ENCODE assay signal across 13 cellular contexts in genomic region chr4:80069108-80069836, GRCh38. TPM values are rescaled to one million over a fixed set of nuclear protein-coding genes. Genes with fewer than 3 reads are reported as not detected.
DNase-seq lines count a peak whose midpoint lies in the region; ATAC-seq lines count a peak whose summit lies in the region.
"Had no signal": no experiment of that assay in that cellular context is flagged by ENCODE, and none has a peak within 500 bp of the region (broad histone marks: within the 10 kb centered on the region; RNA-seq: fewer than 3 reads in every experiment).

No MANE protein-coding gene starts in this region.

- no peak for ATAC-seq in stimulated activated naive CD8-positive, alpha-beta T cell treated with anti-CD3 and anti-CD28 coated beads, Interleukin-15, amount 100 ng/mL, for 72 hours
- ATAC-seq in GM19351 (IDR thresholded peaks at IDR 0.05; ENCODE audit: unreplicated experiment) = no peak
- ATAC-seq: stimulated activated naive B cell treated with anti-CD40 and anti-IgM and Interleukin-4, amounts not matched to agents 10 μg/mL and 1 μg/mL and 100 μg/mL, for 72 hours had no signal

- H3K4me1 Mint-ChIP-seq in stimulated activated naive CD8-positive, alpha-beta T cell treated with anti-CD3 and anti-CD28 coated beads, Interleukin-15, Interleukin-2, amounts not matched to agents 100 ng/mL and 50 ng/mL, for 24 hours (ENCODE audit: low read depth) = peaks cover 51% of the 10 kb centered on the region
- peaks cover 39% of the 10 kb centered on the region for H3K4me1 Mint-ChIP-seq in stimulated activated naive CD8-positive, alpha-beta T cell treated with anti-CD3 and anti-CD28 coated beads, Interleukin-15, amount 100 ng/mL, for 72 hours
- H3K4me1 Mint-ChIP-seq in activated T-helper 2 cell treated with anti-CD3 and anti-CD28 coated beads, Interferon-gamma antibody, Interleukin-2, Interleukin-4, amounts not matched to agents 10 μg/mL and 5 μg/mL and 100 μg/mL, durations not matched to agents 14 hours and 24 hours and 36 hours (ENCODE audit: low read depth) = peaks cover 57% of the 10 kb centered on the region

- DNase-seq in stimulated activated naive CD8-positive, alpha-beta T cell treated with anti-CD3 and anti-CD28 coated beads, Interleukin-15, amount 100 ng/mL, for 72 hours = no peak
- DNase-seq in activated T-helper 2 cell treated with anti-CD3 and anti-CD28 coated beads, Interferon-gamma antibody, Interleukin-2, Interleukin-4, amounts not matched to agents 10 μg/mL and 5 μg/mL and 100 μg/mL, durations not matched to agents 14 hours and 24 hours and 36 hours (ENCODE audit: low spot score) = no peak
- no peak for DNase-seq in NCI-H526 treated with DMSO at 0.1 percent for 48 hours (lab: John Stamatoyannopoulos, UW)
- no peak for DNase-seq in caudate nucleus (lab: John Stamatoyannopoulos, UW)
- no peak for DNase-seq in NCI-H1436 treated with DMSO at 0.1 percent for 48 hours (lab: John Stamatoyannopoulos, UW)
- DNase-seq: activated naive CD4-positive, alpha-beta T cell treated with anti-CD3 and anti-CD28 coated beads, Interleukin-2, amount 50 U/mL, for 16 hours; NCI-H2171; SHP77; stimulated activated CD4-positive, alpha-beta T cell treated with anti-CD3 and anti-CD28 coated beads, Interleukin-15, amount 100 ng/mL, for 24 hours; stimulated activated naive B cell treated with anti-CD40 and anti-IgM and Interleukin-4, amounts not matched to agents 10 μg/mL and 1 μg/mL and 100 μg/mL, for 72 hours had no signal

- peaks cover 14% of the 10 kb centered on the region for H3K4me1 ChIP-seq in mesodermal cell (ENCODE audit: control insufficient read depth, insufficient read depth, low read length, poor library complexity, severe bottlenecking)

- H3K36me3 ChIP-seq in mesodermal cell (ENCODE audit: control insufficient read depth, insufficient read depth, low read length) = peaks cover 52% of the 10 kb centered on the region

- no peaks in the 10 kb centered on the region for H3K9me3 Mint-ChIP-seq in stimulated activated naive CD8-positive, alpha-beta T cell treated with anti-CD3 and anti-CD28 coated beads, Interleukin-15, Interleukin-2, amounts not matched to agents 100 ng/mL and 50 ng/mL, for 24 hours
- no peaks in the 10 kb centered on the region for H3K9me3 Mint-ChIP-seq in stimulated activated naive CD8-positive, alpha-beta T cell treated with anti-CD3 and anti-CD28 coated beads, Interleukin-15, amount 100 ng/mL, for 72 hours
- no peaks in the 10 kb centered on the region for H3K9me3 Mint-ChIP-seq in activated T-helper 2 cell treated with anti-CD3 and anti-CD28 coated beads, Interferon-gamma antibody, Interleukin-2, Interleukin-4, amounts not matched to agents 10 μg/mL and 5 μg/mL and 100 μg/mL, durations not matched to agents 14 hours and 24 hours and 36 hours
- H3K9me3 Mint-ChIP-seq: stimulated activated naive B cell treated with anti-CD40 and anti-IgM and Interleukin-4, amounts not matched to agents 10 μg/mL and 1 μg/mL and 100 μg/mL, for 72 hours had no signal

- intact Hi-C loops in activated T-helper 2 cell treated with anti-CD3 and anti-CD28 coated beads, Interferon-gamma antibody, Interleukin-2, Interleukin-4, amounts not matched to agents 10 μg/mL and 5 μg/mL and 100 μg/mL, durations not matched to agents 14 hours and 24 hours and 36 hours (cut with micrococcal nuclease) = no loop called here

- 97% methylated on average over 3 of the region's 5 CpGs; no CpG with 5 or more reads in 1 of the 2 experiments for WGBS in mesodermal cell (ENCODE audit: insufficient coverage in 2 of 2), 2 experiments

- no peaks in the 10 kb centered on the region for H3K9me3 ChIP-seq in mesodermal cell (ENCODE audit: control insufficient read depth, low read length)

- no peaks in the 10 kb centered on the region for H3K27me3 Mint-ChIP-seq in stimulated activated naive CD8-positive, alpha-beta T cell treated with anti-CD3 and anti-CD28 coated beads, Interleukin-15, Interleukin-2, amounts not matched to agents 100 ng/mL and 50 ng/mL, for 24 hours
- peaks cover 9% of the 10 kb centered on the region for H3K27me3 Mint-ChIP-seq in stimulated activated naive CD8-positive, alpha-beta T cell treated with anti-CD3 and anti-CD28 coated beads, Interleukin-15, amount 100 ng/mL, for 72 hours
- peaks cover 2% of the 10 kb centered on the region for H3K27me3 Mint-ChIP-seq in activated T-helper 2 cell treated with anti-CD3 and anti-CD28 coated beads, Interferon-gamma antibody, Interleukin-2, Interleukin-4, amounts not matched to agents 10 μg/mL and 5 μg/mL and 100 μg/mL, durations not matched to agents 14 hours and 24 hours and 36 hours (ENCODE audit: low read depth)
- H3K27me3 Mint-ChIP-seq: stimulated activated naive B cell treated with anti-CD40 and anti-IgM and Interleukin-4, amounts not matched to agents 10 μg/mL and 1 μg/mL and 100 μg/mL, for 72 hours had no signal

- H3K4me3 ChIP-seq in mesodermal cell (ENCODE audit: extremely low read depth, insufficient read depth, low read length, poor library complexity, severe bottlenecking) = peak overlapping the region; percentile 87

- H3K4me3 Mint-ChIP-seq in stimulated activated naive CD8-positive, alpha-beta T cell treated with anti-CD3 and anti-CD28 coated beads, Interleukin-15, Interleukin-2, amounts not matched to agents 100 ng/mL and 50 ng/mL, for 24 hours = peak overlapping the region; percentile 49
- no peak overlapping the region for H3K4me3 Mint-ChIP-seq in stimulated activated naive CD8-positive, alpha-beta T cell treated with anti-CD3 and anti-CD28 coated beads, Interleukin-15, amount 100 ng/mL, for 72 hours
- H3K4me3 Mint-ChIP-seq in activated T-helper 2 cell treated with anti-CD3 and anti-CD28 coated beads, Interferon-gamma antibody, Interleukin-2, Interleukin-4, amounts not matched to agents 10 μg/mL and 5 μg/mL and 100 μg/mL, durations not matched to agents 14 hours and 24 hours and 36 hours (ENCODE audit: low read depth) = no peak overlapping the region
- H3K4me3 Mint-ChIP-seq: stimulated activated naive B cell treated with anti-CD40 and anti-IgM and Interleukin-4, amounts not matched to agents 10 μg/mL and 1 μg/mL and 100 μg/mL, for 72 hours had no signal

- peaks cover 45% of the 10 kb centered on the region for H3K36me3 Mint-ChIP-seq in stimulated activated naive CD8-positive, alpha-beta T cell treated with anti-CD3 and anti-CD28 coated beads, Interleukin-15, Interleukin-2, amounts not matched to agents 100 ng/mL and 50 ng/mL, for 24 hours (ENCODE audit: low read depth)
- peaks cover 54% of the 10 kb centered on the region for H3K36me3 Mint-ChIP-seq in activated T-helper 2 cell treated with anti-CD3 and anti-CD28 coated beads, Interferon-gamma antibody, Interleukin-2, Interleukin-4, amounts not matched to agents 10 μg/mL and 5 μg/mL and 100 μg/mL, durations not matched to agents 14 hours and 24 hours and 36 hours (ENCODE audit: low read depth)

- H3K27ac ChIP-seq in mesodermal cell (ENCODE audit: low read depth, low read length, severe bottlenecking) (no peak overlapping the region), caudate nucleus (ENCODE audit: low read depth, low read length) (no peak overlapping the region)

- H3K27ac Mint-ChIP-seq in stimulated activated naive CD8-positive, alpha-beta T cell treated with anti-CD3 and anti-CD28 coated beads, Interleukin-15, Interleukin-2, amounts not matched to agents 100 ng/mL and 50 ng/mL, for 24 hours = peak overlapping the region; percentile 29
- H3K27ac Mint-ChIP-seq in stimulated activated naive CD8-positive, alpha-beta T cell treated with anti-CD3 and anti-CD28 coated beads, Interleukin-15, amount 100 ng/mL, for 72 hours = no peak overlapping the region
- peak overlapping the region; percentile 46 for H3K27ac Mint-ChIP-seq in activated T-helper 2 cell treated with anti-CD3 and anti-CD28 coated beads, Interferon-gamma antibody, Interleukin-2, Interleukin-4, amounts not matched to agents 10 μg/mL and 5 μg/mL and 100 μg/mL, durations not matched to agents 14 hours and 24 hours and 36 hours
- H3K27ac Mint-ChIP-seq: stimulated activated naive B cell treated with anti-CD40 and anti-IgM and Interleukin-4, amounts not matched to agents 10 μg/mL and 1 μg/mL and 100 μg/mL, for 72 hours had no signal

RNA-seq across cellular contexts. Expression of gene ANTXR2, which starts 3.8 kb away (rescaled TPM):
- 3.2 and 3.6 TPM in 2 replicates for total RNA-seq in activated T-helper 2 cell treated with anti-CD3 and anti-CD28 coated beads, Interferon-gamma antibody, Interleukin-2, Interleukin-4, amounts not matched to agents 10 μg/mL and 5 μg/mL and 100 μg/mL, durations not matched to agents 14 hours and 24 hours and 36 hours
- 149 TPM for polyA plus RNA-seq in mesodermal cell (2013, experiment 1 of 2)
- 161 TPM for polyA plus RNA-seq in mesodermal cell (2013, experiment 2 of 2)

Comparison
In these comparisons a context has a peak if more than half of its experiments do, and no peak if none do; other contexts are left out.
1. H3K27ac Mint-ChIP-seq: peak in stimulated activated naive CD8-positive, alpha-beta T cell treated with anti-CD3 and anti-CD28 coated beads, Interleukin-15, Interleukin-2, amounts not matched to agents 100 ng/mL and 50 ng/mL, for 24 hours (single experiment) and activated T-helper 2 cell treated with anti-CD3 and anti-CD28 coated beads, Interferon-gamma antibody, Interleukin-2, Interleukin-4, amounts not matched to agents 10 μg/mL and 5 μg/mL and 100 μg/mL, durations not matched to agents 14 hours and 24 hours and 36 hours (single experiment); none in stimulated activated naive CD8-positive, alpha-beta T cell treated with anti-CD3 and anti-CD28 coated beads, Interleukin-15, amount 100 ng/mL, for 72 hours (0 of 2).